9 cellular contexts compared by ENCODE assay signal in the genomic region with DNA sequence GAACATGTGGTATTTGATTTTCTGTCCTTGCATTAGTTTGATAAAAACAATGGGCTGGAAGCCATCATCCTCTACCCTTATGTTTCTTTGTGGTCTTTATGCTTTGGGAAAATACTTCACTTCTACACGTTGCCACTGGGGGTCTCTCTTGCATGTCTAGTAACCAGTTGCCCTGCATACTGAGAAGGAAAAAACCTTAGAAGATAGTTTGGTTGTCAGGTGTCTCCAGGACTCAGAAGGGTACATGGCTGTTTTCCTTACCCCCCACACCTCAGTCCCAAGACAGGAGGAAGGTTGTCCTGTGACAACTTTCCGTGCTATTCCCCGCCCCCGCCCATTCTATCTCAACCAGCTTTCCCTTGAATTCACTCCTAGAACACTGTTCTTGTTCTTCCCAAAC.
A peak's percentile ranks its signal among the peaks of the same experiment; 100 is the strongest.
DNase-seq lines count a peak whose midpoint lies in the region; TF ChIP-seq lines count a peak whose summit lies in the region.
"Had no signal": no experiment of that assay in that cellular context is flagged by ENCODE, and none has a peak within 500 bp of the region (broad histone marks: within the 10 kb centered on the region; RNA-seq: fewer than 3 reads in every experiment).

No MANE protein-coding gene starts in this region.

- H3K27me3 ChIP-seq in tibial artery = no peaks in the 10 kb centered on the region

- no peak overlapping the region for H3K4me3 ChIP-seq in epithelial cell of esophagus (ENCODE audit: low read length)
- H3K4me3 ChIP-seq in tibial artery = no peak overlapping the region

- H3K36me3 ChIP-seq in tibial artery = no peaks in the 10 kb centered on the region

- H3K4me1 ChIP-seq in tibial artery = no peaks in the 10 kb centered on the region

- H3K27ac ChIP-seq in tibial artery = no peak overlapping the region

- intact Hi-C loops in tibial artery (cut with DNase I; ENCODE audit: low total_unique reads) = no loop called here

- H3K9me3 ChIP-seq in tibial artery = no peaks in the 10 kb centered on the region

- DNase-seq in SHP77 (lab: John Stamatoyannopoulos, UW) (peak; percentile 2 to 6), SHP77 treated with DMSO at 0.1 percent for 48 hours (lab: John Stamatoyannopoulos, UW) (no peak), NCI-H1694 (lab: John Stamatoyannopoulos, UW) (peak; percentile 46), epithelial cell of esophagus (ENCODE audit: low read depth) (peak; percentile 4), tibial artery (no peak), OCI-M2 (lab: John Stamatoyannopoulos, UW; ENCODE audit: unreplicated experiment) (no peak), AG08396 (ENCODE audit: low spot score) (no peak), iPS-NIHi11 (ENCODE audit: low spot score) (no peak)
- DNase-seq: activated T-cell treated with anti-CD3 and anti-CD28 coated beads for 4 hours had no signal

- TF ChIP-seq CTCF in epithelial cell of esophagus (IDR thresholded peaks at IDR 0.05; ENCODE audit: insufficient read depth, low read depth, low read length, missing control alignments) = peak; percentile 28
- TF ChIP-seq CTCF in tibial artery (IDR thresholded peaks at IDR 0.05) = peak; percentile 37 to 43

Comparison
In these comparisons a context has a peak if more than half of its experiments do, and no peak if none do; other contexts are left out.
1. DNase-seq: peak in SHP77 (2 of 2), NCI-H1694 (single experiment) and epithelial cell of esophagus (single experiment); none in SHP77 treated with DMSO at 0.1 percent for 48 hours (single experiment), tibial artery (0 of 2), OCI-M2 (single experiment), AG08396 (single experiment) and iPS-NIHi11 (single experiment).